In genomic region chr7:45000096-45001032, GRCh38 we compare ENCODE assay signal across 8 cellular contexts. TPM values are rescaled to one million over a fixed set of nuclear protein-coding genes. Genes with fewer than 3 reads are reported as not detected.
DNase-seq lines count a peak whose midpoint lies in the region; ATAC-seq and TF ChIP-seq lines count a peak whose summit lies in the region.

CCM2 (plus strand) TSS chr7:45000201; CDS start chr7:45000334, 133 bp downstream.

- H3K27ac ChIP-seq in WERI-Rb-1 = peak within 1 kb of the TSS; percentile 97

- no peaks in the 10 kb centered on the region for H3K9me3 Mint-ChIP-seq in activated T-cell treated with anti-CD3 and anti-CD28 coated beads, Interleukin-2, amount 50 U/mL, for 4 hours
- no peaks in the 10 kb centered on the region for H3K9me3 Mint-ChIP-seq in natural killer cell

- intact Hi-C loops in natural killer cell (cut with micrococcal nuclease) = loop anchor here (2.0 kb wide), 2 partner anchors 22 to 26 kb away; partner anchors contain the start of gene MYO1G

- H3K4me3 ChIP-seq in WERI-Rb-1 (ENCODE audit: low read depth, low read length) (peak within 1 kb of the TSS; percentile 91), fibroblast of pulmonary artery (replicated peaks; ENCODE audit: low read depth, low read length) (peak within 1 kb of the TSS; percentile 77)

- peak within 1 kb of the TSS; percentile 91 to 95 for H3K27ac Mint-ChIP-seq in natural killer cell

- no peak for ATAC-seq in activated T-cell treated with anti-CD3 and anti-CD28 coated beads, Interleukin-2, amount 50 U/mL, for 4 hours
- no peak for ATAC-seq in natural killer cell

- H3K9me3 ChIP-seq in WERI-Rb-1 (ENCODE audit: severe bottlenecking) = no peaks in the 10 kb centered on the region

- H3K27me3 ChIP-seq in WERI-Rb-1 (ENCODE audit: insufficient read depth, low read depth, severe bottlenecking) = no peaks in the 10 kb centered on the region

- no peak for TF ChIP-seq CTCF in WERI-Rb-1 (IDR thresholded peaks at IDR 0.05; ENCODE audit: low read depth, low read length)
- TF ChIP-seq CTCF in fibroblast of pulmonary artery (IDR thresholded peaks at IDR 0.05; ENCODE audit: low read length, missing control alignments) = no peak
- no peak for TF ChIP-seq CTCF in natural killer cell (IDR thresholded peaks at IDR 0.05)

- H3K36me3 ChIP-seq in WERI-Rb-1 = peaks cover 8% of the 10 kb centered on the region

- peaks cover 43% of the 10 kb centered on the region for H3K4me1 Mint-ChIP-seq in activated T-cell treated with anti-CD3 and anti-CD28 coated beads, Interleukin-2, amount 50 U/mL, for 4 hours (ENCODE audit: low read depth)
- peaks cover 23 to 31% of the 10 kb centered on the region in 2 donors for H3K4me1 Mint-ChIP-seq in natural killer cell

- DNase-seq in activated T-cell treated with anti-CD3 and anti-CD28 coated beads, Interleukin-2, amount 50 U/mL, for 4 hours = no peak
- DNase-seq in activated T-cell treated with anti-CD3 and anti-CD28 coated beads, Interleukin-2, amount 50 U/mL, for 1 hour = no peak
- DNase-seq in HT1080 (ENCODE audit: low read depth) (peak; percentile 43), WERI-Rb-1 (no peak), fibroblast of pulmonary artery (ENCODE audit: low read depth) (peak; percentile 51), natural killer cell (no peak), amniotic stem cell (lab: John Stamatoyannopoulos, UW) (no peak), NCI-H510A (lab: John Stamatoyannopoulos, UW) (no peak)

- H3K27me3 Mint-ChIP-seq in activated T-cell treated with anti-CD3 and anti-CD28 coated beads, Interleukin-2, amount 50 U/mL, for 4 hours (ENCODE audit: low read depth) = no peaks in the 10 kb centered on the region
- H3K27me3 Mint-ChIP-seq in natural killer cell (ENCODE audit: low read depth in 2 of 2) = no peaks in the 10 kb centered on the region

- H3K36me3 Mint-ChIP-seq in activated T-cell treated with anti-CD3 and anti-CD28 coated beads, Interleukin-2, amount 50 U/mL, for 4 hours (ENCODE audit: insufficient read depth) = peaks cover 8% of the 10 kb centered on the region
- no peaks in the 10 kb centered on the region for H3K36me3 Mint-ChIP-seq in natural killer cell

- H3K4me3 Mint-ChIP-seq in activated T-cell treated with anti-CD3 and anti-CD28 coated beads, Interleukin-2, amount 50 U/mL, for 4 hours = peak within 1 kb of the TSS; percentile 91
- peak within 1 kb of the TSS; percentile 98 for H3K4me3 Mint-ChIP-seq in natural killer cell

RNA-seq across cellular contexts. Expression of gene CCM2, which starts in this region (rescaled TPM):
- total RNA-seq in activated T-cell treated with anti-CD3 and anti-CD28 coated beads, Interleukin-2, amount 50 U/mL, for 4 hours = 10 to 100 TPM; 35.9 to 38.2 (median 36.6) TPM
- 41.7 and 48.6 TPM in 2 replicates for total RNA-seq in HT1080 (2014; rRNA removed; shearing (Covaris generic))
- polyA plus RNA-seq in HT1080 (2015; cell fraction: cytosol; rRNA removed) = 27.9 and 29.3 TPM in 2 replicates
- polyA plus RNA-seq in HT1080 (2015; cell fraction: nucleus; rRNA removed) = 19.8 and 20.0 TPM in 2 replicates
- 100 to 1,000 TPM in 1 of 3 donors, 10 to 100 TPM in 2; 66.2 to 104 (median 97.5) TPM for total RNA-seq in natural killer cell

Comparison
In these comparisons a context has a peak if more than half of its experiments do, and no peak if none do; other contexts are left out.
1. DNase-seq: peak in HT1080 (single experiment) and fibroblast of pulmonary artery (single experiment); none in activated T-cell treated with anti-CD3 and anti-CD28 coated beads, Interleukin-2, amount 50 U/mL, for 4 hours (single experiment), activated T-cell treated with anti-CD3 and anti-CD28 coated beads, Interleukin-2, amount 50 U/mL, for 1 hour (single experiment), WERI-Rb-1 (single experiment), natural killer cell (single experiment), amniotic stem cell (single experiment) and NCI-H510A (single experiment).